Comparison of ENCODE assay signal across 1 cellular context in genomic region chr5:76457685-76458491, GRCh38.
TF ChIP-seq lines count a peak whose summit lies in the region.

No MANE protein-coding gene starts in this region.

TF ChIP-seq in HepG2, 621 proteins besides CTCF, POLR2A, EP300 and RAD21 (continued from another document and continues in another):
- TF ChIP-seq SIX4 (CRISPR knock-in tag; IDR thresholded peaks at IDR 0.05) (no peak), SALL2 (CRISPR knock-in tag; IDR thresholded peaks at IDR 0.05) (no peak), ATF2 (CRISPR knock-in tag; IDR thresholded peaks at IDR 0.05) (0 out of 2 replicates have a peak, but pooled peaks have one; percentile 30), ZNF512 (CRISPR knock-in tag; IDR thresholded peaks at IDR 0.05) (no peak), NR2F2 (IDR thresholded peaks at IDR 0.05; ENCODE audit: borderline replicate concordance, low read depth) (no peak), CAMTA2 (CRISPR knock-in tag; IDR thresholded peaks at IDR 0.05; ENCODE audit: borderline replicate concordance) (no peak), ZNF549 (CRISPR knock-in tag; IDR thresholded peaks at IDR 0.05) (no peak), TBX2 (CRISPR knock-in tag; IDR thresholded peaks at IDR 0.05; ENCODE audit: borderline replicate concordance) (peak; percentile 29; the same call in 1 of the 2 replicates), POGZ (CRISPR knock-in tag; IDR thresholded peaks at IDR 0.05) (peak; percentile 60), BRD4 (CRISPR knock-in tag; IDR thresholded peaks at IDR 0.05) (no peak), HOMEZ (CRISPR knock-in tag; IDR thresholded peaks at IDR 0.05; ENCODE audit: low read depth) (peak; percentile 81), SYNCRIP (IDR thresholded peaks at IDR 0.05; ENCODE audit: insufficient read depth, low read depth, low read length) (no peak), ZNF441 (CRISPR knock-in tag; IDR thresholded peaks at IDR 0.05; ENCODE audit: borderline replicate concordance) (no peak), SMARCE1 (IDR thresholded peaks at IDR 0.05; ENCODE audit: borderline replicate concordance) (no peak), IKZF1 (IDR thresholded peaks at IDR 0.05) (no peak), PHB2 (IDR thresholded peaks at IDR 0.05; ENCODE audit: partially characterized antibody) (no peak), ZNF350 (CRISPR knock-in tag; IDR thresholded peaks at IDR 0.05; ENCODE audit: borderline replicate concordance, low read depth) (no peak), TCF7L2 (IDR thresholded peaks at IDR 0.05; ENCODE audit: low read depth, low read length) (no peak), DNMT1 (CRISPR knock-in tag; IDR thresholded peaks at IDR 0.05) (no peak), ZNF260 (CRISPR knock-in tag; IDR thresholded peaks at IDR 0.05; ENCODE audit: borderline replicate concordance, low read depth) (no peak), NR1H2 (CRISPR knock-in tag; IDR thresholded peaks at IDR 0.05; ENCODE audit: borderline replicate concordance, low read depth) (no peak), ZNF124 (CRISPR knock-in tag; IDR thresholded peaks at IDR 0.05) (peak; percentile 71), ZNF83 (CRISPR knock-in tag; IDR thresholded peaks at IDR 0.05; ENCODE audit: borderline replicate concordance) (no peak), TARDBP (CRISPR knock-in tag; IDR thresholded peaks at IDR 0.05) (0 out of 2 replicates have a peak, but pooled peaks have one; percentile 43), ZFP82 (CRISPR knock-in tag; IDR thresholded peaks at IDR 0.05; ENCODE audit: borderline replicate concordance) (no peak), ZSCAN29 (CRISPR knock-in tag; conservative IDR thresholded peaks at IDR 0.05) (no peak), DNMT3B (CRISPR knock-in tag; conservative IDR thresholded peaks at IDR 0.05) (no peak), RFX3 (CRISPR knock-in tag; IDR thresholded peaks at IDR 0.05) (no peak), SP4 (CRISPR knock-in tag; IDR thresholded peaks at IDR 0.05) (no peak), LCORL (IDR thresholded peaks at IDR 0.05) (no peak), LCORL (CRISPR knock-in tag; IDR thresholded peaks at IDR 0.05) (no peak; the same call in 1 of the 2 replicates), BCL6 (CRISPR knock-in tag; IDR thresholded peaks at IDR 0.05) (peak; percentile 81), TMF1 (CRISPR knock-in tag; IDR thresholded peaks at IDR 0.05; ENCODE audit: low read depth) (no peak), GABPA (IDR thresholded peaks at IDR 0.05; ENCODE audit: low read depth, low read length) (no peak), GABPA (CRISPR knock-in tag; IDR thresholded peaks at IDR 0.05; ENCODE audit: low read depth) (no peak), ZNF780A (CRISPR knock-in tag; IDR thresholded peaks at IDR 0.05) (no peak), PAWR (CRISPR knock-in tag; IDR thresholded peaks at IDR 0.05; ENCODE audit: borderline replicate concordance) (no peak), SRSF4 (IDR thresholded peaks at IDR 0.05; ENCODE audit: low read depth, low read length, poor library complexity, severe bottlenecking) (no peak), ZC3H4 (CRISPR knock-in tag; IDR thresholded peaks at IDR 0.05; ENCODE audit: borderline replicate concordance) (no peak), ZNF335 (CRISPR knock-in tag; IDR thresholded peaks at IDR 0.05) (0 out of 2 replicates have a peak, but pooled peaks have one; percentile 38), FOXP1 (IDR thresholded peaks at IDR 0.05) (no peak), FOXP1 (CRISPR knock-in tag; IDR thresholded peaks at IDR 0.05) (no peak; the same call in 1 of the 2 replicates), RFXANK (CRISPR knock-in tag; IDR thresholded peaks at IDR 0.05) (0 out of 2 replicates have a peak, but pooled peaks have one; percentile 15), ZNF281 (CRISPR knock-in tag; IDR thresholded peaks at IDR 0.05; ENCODE audit: borderline replicate concordance) (no peak), SRY (CRISPR knock-in tag; IDR thresholded peaks at IDR 0.05) (no peak), TFAP4 (IDR thresholded peaks at IDR 0.05; ENCODE audit: borderline replicate concordance, low read depth) (no peak), CBX5 (CRISPR knock-in tag; IDR thresholded peaks at IDR 0.05; ENCODE audit: borderline replicate concordance) (peak; percentile 58; the same call in 1 of the 2 replicates), KIAA2018 (CRISPR knock-in tag; IDR thresholded peaks at IDR 0.05; ENCODE audit: borderline replicate concordance) (no peak), TFDP2 (CRISPR knock-in tag; IDR thresholded peaks at IDR 0.05) (no peak), ZNF777 (CRISPR knock-in tag; IDR thresholded peaks at IDR 0.05) (no peak), HOXA9 (CRISPR knock-in tag; IDR thresholded peaks at IDR 0.05; ENCODE audit: borderline replicate concordance) (no peak), SIN3A (IDR thresholded peaks at IDR 0.05; ENCODE audit: borderline replicate concordance, low read depth, low read length) (no peak), ZSCAN25 (CRISPR knock-in tag; IDR thresholded peaks at IDR 0.05) (no peak), EZH2 (conservative IDR thresholded peaks at IDR 0.05; ENCODE audit: low read depth, low read length) (no peak), ZNF792 (CRISPR knock-in tag; IDR thresholded peaks at IDR 0.05) (peak; percentile 75; the same call in 1 of the 2 replicates), SMC3 (IDR thresholded peaks at IDR 0.05; ENCODE audit: low read length) (no peak), GTF2F1 (IDR thresholded peaks at IDR 0.05; ENCODE audit: low read length) (no peak), GATA4 (IDR thresholded peaks at IDR 0.05; ENCODE audit: borderline replicate concordance, low read depth) (no peak; the same call in 1 of the 2 replicates)
